Comparison of ENCODE assay signal across 8 cellular contexts in the genomic region with DNA sequence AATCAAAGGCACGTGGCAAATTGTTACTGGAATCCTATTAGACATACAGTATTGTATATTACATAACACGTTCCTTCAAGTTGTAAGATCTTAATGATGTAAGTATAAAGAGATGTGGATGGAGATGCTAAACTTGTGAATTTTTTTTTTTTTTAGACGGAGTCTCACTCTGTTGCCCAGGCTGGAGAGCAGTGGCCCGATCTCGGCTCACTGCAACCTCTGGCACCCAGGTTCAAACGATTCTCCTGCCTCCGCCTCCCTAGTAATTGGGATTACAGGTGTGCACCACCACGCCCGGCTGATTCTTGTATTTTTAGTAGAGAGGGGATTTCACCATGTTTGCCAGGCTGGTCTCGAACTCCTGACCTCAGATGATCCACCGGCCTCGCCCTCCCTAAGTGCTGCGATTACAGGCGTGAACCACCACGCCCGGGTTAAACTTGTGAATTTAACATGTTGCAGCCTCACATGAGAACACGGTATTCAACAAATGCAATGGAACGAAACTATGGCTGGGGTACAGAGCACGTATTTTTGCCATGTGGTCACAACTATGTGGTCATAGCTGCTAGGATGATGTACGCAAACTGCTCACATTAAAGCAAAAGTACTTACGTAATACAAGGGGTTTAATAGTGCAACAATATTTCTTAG. TPM values are rescaled to one million over a fixed set of nuclear protein-coding genes. Genes with fewer than 3 reads are reported as not detected.
DNase-seq lines count a peak whose midpoint lies in the region; ATAC-seq and TF ChIP-seq lines count a peak whose summit lies in the region.

No MANE protein-coding gene starts in this region.

- TF ChIP-seq POLR2A in upper lobe of left lung (IDR thresholded peaks at IDR 0.05), result no peak

- H3K27me3 ChIP-seq in BE2C, result no peaks in the 10 kb centered on the region
- no peaks in the 10 kb centered on the region for H3K27me3 ChIP-seq in duodenal mucosa (ENCODE audit: control insufficient read depth in 1 of 2, insufficient read depth in 2 of 2, low read length in 2 of 2)
- no peaks in the 10 kb centered on the region for H3K27me3 ChIP-seq in muscle layer of duodenum (ENCODE audit: low read depth, low read length)
- no peaks in the 10 kb centered on the region for H3K27me3 ChIP-seq in upper lobe of left lung

- TF ChIP-seq CTCF in BE2C (IDR thresholded peaks at IDR 0.05; ENCODE audit: low read depth, low read length), result no peak
- TF ChIP-seq CTCF in upper lobe of left lung (IDR thresholded peaks at IDR 0.05), result no peak

- ATAC-seq in GM19351 (IDR thresholded peaks at IDR 0.05; ENCODE audit: unreplicated experiment) (peak; percentile 32), HG03520 (IDR thresholded peaks at IDR 0.05; ENCODE audit: unreplicated experiment) (peak; percentile 13), upper lobe of left lung (ENCODE audit: low FRiP score in 2 of 2) (peak; percentile 29 to 56)

- TF ChIP-seq EP300 in upper lobe of left lung (IDR thresholded peaks at IDR 0.05), result no peak

- H3K4me1 ChIP-seq in BE2C (peaks cover 3% of the 10 kb centered on the region; the same call in 1 of the 2 replicates), duodenal mucosa (ENCODE audit: control insufficient read depth in 1 of 2, insufficient read depth in 2 of 2, low read length in 2 of 2) (peaks cover 9 to 21% of the 10 kb centered on the region in 2 donors), muscle layer of duodenum (ENCODE audit: control insufficient read depth in 1 of 2, insufficient read depth in 2 of 2, low read length in 2 of 2) (peaks cover 11 to 30% of the 10 kb centered on the region in 2 donors), upper lobe of left lung (peaks cover 23 to 30% (median 26%) of the 10 kb centered on the region in 4 donors)

- H3K27ac ChIP-seq in duodenal mucosa (ENCODE audit: low read depth, low read length) (no peak overlapping the region), muscle layer of duodenum (ENCODE audit: low read length) (peak overlapping the region; percentile 99), upper lobe of left lung (peak overlapping the region; percentile 89 to 94 (median 90))

- H3K36me3 ChIP-seq in BE2C, result peaks cover 14% of the 10 kb centered on the region
- H3K36me3 ChIP-seq in duodenal mucosa (ENCODE audit: control insufficient read depth in 1 of 2, insufficient read depth in 2 of 2, low read length in 2 of 2), result peaks cover 0 to 12% of the 10 kb centered on the region in 2 donors
- peaks cover 0 to 8% of the 10 kb centered on the region in 2 donors for H3K36me3 ChIP-seq in muscle layer of duodenum (ENCODE audit: control insufficient read depth in 1 of 2, insufficient read depth in 2 of 2, low read length in 2 of 2)
- H3K36me3 ChIP-seq in upper lobe of left lung, result peaks cover 0 to 14% (median 3%) of the 10 kb centered on the region in 4 donors

- no peaks in the 10 kb centered on the region for H3K9me3 ChIP-seq in BE2C
- no peaks in the 10 kb centered on the region for H3K9me3 ChIP-seq in duodenal mucosa (ENCODE audit: control insufficient read depth in 1 of 2, low read length in 2 of 2)
- H3K9me3 ChIP-seq in muscle layer of duodenum (ENCODE audit: control insufficient read depth in 1 of 2, low read length in 2 of 2), result no peaks in the 10 kb centered on the region
- H3K9me3 ChIP-seq in upper lobe of left lung, result no peaks in the 10 kb centered on the region

- peak; percentile 19 for DNase-seq in BE2C
- DNase-seq in activated CD4-positive, alpha-beta T cell treated with anti-CD3 and anti-CD28 coated beads for 1 hour, result peak; percentile 10
- no peak for DNase-seq in upper lobe of left lung
- no peak for DNase-seq in A172 (ENCODE audit: low spot score)

- H3K9ac ChIP-seq in duodenal mucosa (ENCODE audit: low read depth in 1 of 2, low read length in 2 of 2), result peak overlapping the region; percentile 89 to 94

- H3K4me3 ChIP-seq in BE2C (ENCODE audit: low read depth, low read length) (peak overlapping the region; percentile 100), duodenal mucosa (ENCODE audit: low read depth in 1 of 2, low read length in 2 of 2) (peak overlapping the region; percentile 95 to 99), muscle layer of duodenum (ENCODE audit: low read depth in 1 of 2, low read length in 2 of 2) (peak overlapping the region; percentile 99 to 100), upper lobe of left lung (peak overlapping the region; percentile 16 to 100 (median 76))

- 29 to 35% methylated on average over 21 of the region's 21 CpGs for WGBS in upper lobe of left lung, 2 donors

RNA-seq across cellular contexts. Expression of a gene that starts 0.8 kb away (rescaled TPM):
- polyA plus RNA-seq in BE2C (2012; ENCODE audit: insufficient read depth, insufficient read length, low read depth), result 42.0 TPM
- total RNA-seq in upper lobe of left lung, result 10 to 100 TPM; 17.0 to 47.1 (median 21.5) TPM
- total RNA-seq in A172 (2014; rRNA removed; shearing (Covaris generic)), result 60.9 and 72.7 TPM in 2 replicates

RNA-seq across cellular contexts. Expression of a gene that starts 40.9 kb away (rescaled TPM):
- not detected for polyA plus RNA-seq in BE2C (2012; ENCODE audit: insufficient read depth, insufficient read length, low read depth)
- 10 to 100 TPM in 2 of 6 donors, 1 to 10 TPM in 4; 3.2 to 12.6 (median 7.5) TPM for total RNA-seq in upper lobe of left lung
- total RNA-seq in A172 (2014; rRNA removed; shearing (Covaris generic)), result 22.7 and 35.3 TPM in 2 replicates

RNA-seq across cellular contexts. Expression of a gene that starts 55.2 kb away (rescaled TPM):
- 21.3 TPM for polyA plus RNA-seq in BE2C (2012; ENCODE audit: insufficient read depth, insufficient read length, low read depth)
- total RNA-seq in upper lobe of left lung, result 10 to 100 TPM; 18.9 to 57.7 (median 40.9) TPM
- 46.3 and 46.6 TPM in 2 replicates for total RNA-seq in A172 (2014; rRNA removed; shearing (Covaris generic))

Comparison
In these comparisons a context has a peak if more than half of its experiments do, and no peak if none do; other contexts are left out.
1. DNase-seq: peak in BE2C (single experiment) and activated CD4-positive, alpha-beta T cell treated with anti-CD3 and anti-CD28 coated beads for 1 hour (single experiment); none in upper lobe of left lung (0 of 2) and A172 (single experiment).
2. Peak in every context shown above with its lines, with median percentiles within 50 percentile points of each other: H3K4me3 ChIP-seq and ATAC-seq.